ENCODE assay signal across 8 cellular contexts in the genomic region with DNA sequence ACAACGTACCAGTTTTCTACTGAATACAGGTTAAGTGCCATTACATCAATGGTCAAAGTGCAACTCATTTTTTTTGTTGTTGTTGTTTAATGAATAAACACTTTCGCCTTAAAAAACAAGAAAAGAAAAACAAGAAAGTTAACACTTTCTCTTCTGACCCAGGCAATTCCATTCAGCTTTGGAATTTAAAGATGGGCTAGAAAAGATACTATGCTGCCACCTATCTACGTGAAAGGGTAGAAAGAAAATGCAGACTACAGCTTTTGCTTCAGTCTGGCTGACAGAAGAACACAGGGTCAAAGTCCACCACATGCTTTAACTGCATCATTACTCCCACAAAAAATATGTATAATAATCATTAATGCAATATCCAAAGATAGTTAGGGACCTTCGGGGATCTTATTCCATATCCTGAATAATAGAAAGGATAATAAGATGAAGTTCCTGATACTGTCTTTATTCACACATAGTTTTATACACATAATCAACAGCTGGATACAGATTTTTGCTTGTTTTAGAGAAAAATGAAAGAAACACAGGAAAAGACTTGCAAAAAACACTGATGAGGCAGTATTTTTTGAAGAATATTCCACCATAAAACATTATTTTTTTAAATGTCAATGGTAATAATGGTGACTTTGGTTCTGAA. TPM values are rescaled to one million over a fixed set of nuclear protein-coding genes. Genes with fewer than 3 reads are reported as not detected.
DNase-seq lines count a peak whose midpoint lies in the region; ATAC-seq and TF ChIP-seq lines count a peak whose summit lies in the region.

No MANE protein-coding gene starts in this region.

- ATAC-seq in RWPE2 (ENCODE audit: low read depth) (no peak; the same call in 2 of the 3 replicates), HG02981 (IDR thresholded peaks at IDR 0.05; ENCODE audit: unreplicated experiment) (no peak)
- no peak for ATAC-seq in CD4-positive, alpha-beta T cell (ENCODE audit: poor library complexity)

- DNase-seq in Ammon's horn (ENCODE audit: low spot score) (peak; percentile 42), HT-29 (ENCODE audit: low spot score) (peak; percentile 64), RWPE2 (ENCODE audit: low spot score) (no peak), iPS-NIHi11 (ENCODE audit: low spot score) (peak; percentile 36), epidermal melanocyte (ENCODE audit: insufficient read length, low spot score) (no peak)
- no peak for DNase-seq in CD4-positive, alpha-beta T cell
- no peak for DNase-seq in stimulated activated naive CD4-positive, alpha-beta T cell (lab: John Stamatoyannopoulos, UW)

- CTCF ChIA-PET in CD4-positive, alpha-beta T cell (lab: Charles Lee) = no interaction called here

- H3K4me3 Mint-ChIP-seq in CD4-positive, alpha-beta T cell = no peak overlapping the region

- POLR2A ChIA-PET in CD4-positive, alpha-beta T cell (lab: Charles Lee) = no interaction called here

- H3K27me3 Mint-ChIP-seq in CD4-positive, alpha-beta T cell = no peaks in the 10 kb centered on the region

- H3K9me3 ChIP-seq in RWPE2 (ENCODE audit: severe bottlenecking) = no peaks in the 10 kb centered on the region
- H3K9me3 ChIP-seq in CD4-positive, alpha-beta T cell (ENCODE audit: control insufficient read depth, low read length) = peaks cover 12% of the 10 kb centered on the region

- intact Hi-C loops in CD4-positive, alpha-beta T cell (cut with DNase I, micrococcal nuclease) = no loop called here

- peaks cover 53% of the 10 kb centered on the region for H3K36me3 Mint-ChIP-seq in CD4-positive, alpha-beta T cell (ENCODE audit: low read depth)

- H3K4me1 Mint-ChIP-seq in CD4-positive, alpha-beta T cell (ENCODE audit: low read depth) = no peaks in the 10 kb centered on the region

- no peak overlapping the region for H3K4me3 ChIP-seq in RWPE2 (ENCODE audit: severe bottlenecking)

- H3K27ac ChIP-seq in RWPE2 (ENCODE audit: poor library complexity, severe bottlenecking) = no peak overlapping the region
- no peak overlapping the region for H3K27ac ChIP-seq in CD4-positive, alpha-beta T cell (ENCODE audit: low read depth, low read length)

- H3K27ac Mint-ChIP-seq in CD4-positive, alpha-beta T cell = no peak overlapping the region

- H3K9me3 Mint-ChIP-seq in CD4-positive, alpha-beta T cell = peaks cover 9% of the 10 kb centered on the region

- H3K27me3 ChIP-seq in RWPE2 (ENCODE audit: insufficient read depth, poor library complexity, severe bottlenecking) = no peaks in the 10 kb centered on the region
- no peaks in the 10 kb centered on the region for H3K27me3 ChIP-seq in CD4-positive, alpha-beta T cell (ENCODE audit: control insufficient read depth, insufficient read depth, low read length)

- TF ChIP-seq CTCF in RWPE2 (IDR thresholded peaks at IDR 0.05; ENCODE audit: poor library complexity, severe bottlenecking) = peak; percentile 51
- TF ChIP-seq CTCF in CD4-positive, alpha-beta T cell (IDR thresholded peaks at IDR 0.05) = no peak

- peaks cover 11% of the 10 kb centered on the region for H3K36me3 ChIP-seq in RWPE2 (ENCODE audit: low read depth)

- no peaks in the 10 kb centered on the region for H3K4me1 ChIP-seq in RWPE2 (ENCODE audit: insufficient read depth, poor library complexity, severe bottlenecking)

RNA-seq across cellular contexts. Expression of a gene that starts 40.4 kb away (rescaled TPM):
- total RNA-seq in HT-29 (2014; rRNA removed; shearing (Covaris generic)) = 5.2 and 6.1 TPM in 2 replicates
- 1 to 10 TPM; 2.7 to 4.1 TPM for total RNA-seq in CD4-positive, alpha-beta T cell

Comparison
In these comparisons a context has a peak if more than half of its experiments do, and no peak if none do; other contexts are left out.
1. DNase-seq: peak in Ammon's horn (single experiment), HT-29 (single experiment) and iPS-NIHi11 (single experiment); none in RWPE2 (single experiment), CD4-positive, alpha-beta T cell (0 of 10), stimulated activated naive CD4-positive, alpha-beta T cell (0 of 6) and epidermal melanocyte (single experiment).